In the genomic region with DNA sequence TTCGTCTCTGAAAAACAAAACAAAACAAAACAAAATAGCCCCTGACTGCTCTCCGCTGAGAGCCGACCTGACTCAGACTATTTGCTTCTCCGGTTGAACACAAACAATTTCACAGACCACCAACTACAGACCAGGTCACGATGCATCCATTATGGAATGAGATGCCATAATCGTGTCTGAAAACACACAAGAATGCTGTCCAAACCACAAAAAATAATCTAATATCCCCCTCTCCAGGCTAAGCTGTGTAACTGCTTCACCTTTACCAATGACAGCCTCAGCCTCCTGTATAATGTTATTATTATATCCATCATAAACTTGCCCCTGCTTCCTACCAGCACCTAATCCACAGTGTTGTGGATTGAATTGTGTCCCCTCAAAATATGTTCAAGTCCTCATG, we compare ENCODE assay signal across 8 cellular contexts.
DNase-seq lines count a peak whose midpoint lies in the region; ATAC-seq, FAIRE-seq and TF ChIP-seq lines count a peak whose summit lies in the region.

No MANE protein-coding gene starts in this region.

- no peak overlapping the region for H3K27ac ChIP-seq in HEK293 (ENCODE audit: extremely low read depth, low read depth, low read length)
- H3K27ac ChIP-seq in Peyer's patch: no peak overlapping the region

- H3K36me3 ChIP-seq in HEK293 (ENCODE audit: control insufficient read depth in 2 of 2, insufficient read depth in 1 of 2, low read length in 2 of 2) (no peaks in the 10 kb centered on the region), Peyer's patch (no peaks in the 10 kb centered on the region)

- H3K27me3 ChIP-seq in Peyer's patch: no peaks in the 10 kb centered on the region

- TF ChIP-seq CTCF in HEK293 (tag by site-specific recombination; IDR thresholded peaks at IDR 0.05) (peak; percentile 64), Peyer's patch (IDR thresholded peaks at IDR 0.05) (peak in 5 of 6 experiments; percentile 16 to 83 (median 78)), epithelial cell of proximal tubule (conservative IDR thresholded peaks at IDR 0.05; ENCODE audit: low read depth, low read length) (peak; percentile 75), omental fat pad (IDR thresholded peaks at IDR 0.05) (no peak)

- H3K4me3 ChIP-seq in HEK293 (ENCODE audit: low read depth, low read length): no peak overlapping the region
- no peak overlapping the region for H3K4me3 ChIP-seq in Peyer's patch
- no peak overlapping the region for H3K4me3 ChIP-seq in epithelial cell of proximal tubule (ENCODE audit: low read depth, low read length)

- H3K4me1 ChIP-seq in HEK293 (ENCODE audit: control insufficient read depth, insufficient read depth, low read length): no peaks in the 10 kb centered on the region
- H3K4me1 ChIP-seq in Peyer's patch: no peaks in the 10 kb centered on the region

- H3K9me3 ChIP-seq in HEK293 (ENCODE audit: control insufficient read depth, insufficient read depth, low read depth, low read length) (no peaks in the 10 kb centered on the region), Peyer's patch (no peaks in the 10 kb centered on the region)

- ATAC-seq in omental fat pad (ENCODE audit: low FRiP score): peak; percentile 73

- POLR2A ChIA-PET in HEK293 (lab: Yijun Ruan, JAX): no interaction called here

- peak; percentile 30 for DNase-seq in NCI-H2171 treated with DMSO at 0.1 percent for 48 hours (lab: John Stamatoyannopoulos, UW)
- DNase-seq in NCI-H2171 (lab: John Stamatoyannopoulos, UW): no peak
- DNase-seq in Peyer's patch: no peak
- DNase-seq in epithelial cell of proximal tubule (ENCODE audit: low read depth): no peak
- DNase-seq in omental fat pad (ENCODE audit: low spot score): no peak
- DNase-seq in NCI-H1930 (lab: John Stamatoyannopoulos, UW): no peak
- no peak for DNase-seq in GM12892 (ENCODE audit: insufficient read length)

- TF ChIP-seq POLR2A in Peyer's patch (IDR thresholded peaks at IDR 0.05): no peak
- TF ChIP-seq POLR2A in GM12892 (IDR thresholded peaks at IDR 0.05; ENCODE audit: low read depth, low read length): no peak

- no peak for FAIRE-seq in GM12892 (lab: Jason Lieb, UNC)

- CTCF ChIA-PET in HEK293 (lab: Yijun Ruan, JAX): interaction anchor here (0.7 to 2.0 kb wide), 9 partner anchors 9 to 294 kb away, joined by 4 to 17 read pairs (median 5); no protein-coding TSS in a partner anchor

TF ChIP-seq in HEK293, 187 proteins besides CTCF, POLR2A, EP300 and RAD21:
- TF ChIP-seq, protein P1, sequence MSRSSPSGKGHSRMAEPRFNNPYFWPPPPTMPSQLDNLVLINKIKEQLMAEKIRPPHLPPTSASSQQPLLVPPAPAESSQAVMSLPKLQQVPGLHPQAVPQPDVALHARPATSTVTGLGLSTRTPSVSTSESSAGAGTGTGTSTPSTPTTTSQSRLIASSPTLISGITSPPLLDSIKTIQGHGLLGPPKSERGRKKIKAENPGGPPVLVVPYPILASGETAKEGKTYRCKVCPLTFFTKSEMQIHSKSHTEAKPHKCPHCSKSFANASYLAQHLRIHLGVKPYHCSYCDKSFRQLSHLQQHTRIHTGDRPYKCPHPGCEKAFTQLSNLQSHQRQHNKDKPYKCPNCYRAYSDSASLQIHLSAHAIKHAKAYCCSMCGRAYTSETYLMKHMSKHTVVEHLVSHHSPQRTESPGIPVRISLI (tag by site-specific recombination; IDR thresholded peaks at IDR 0.05): no peak
- TF ChIP-seq ZNF792 (tag by site-specific recombination; IDR thresholded peaks at IDR 0.05) (no peak), FEZF1 (tag by site-specific recombination; IDR thresholded peaks at IDR 0.05) (no peak), ZNF701 (tag by site-specific recombination; IDR thresholded peaks at IDR 0.05) (no peak), ZNF654 (tag by site-specific recombination; IDR thresholded peaks at IDR 0.05; ENCODE audit: low read depth) (peak; percentile 81), ZNF830 (tag by site-specific recombination; IDR thresholded peaks at IDR 0.05; ENCODE audit: low read depth) (no peak), ZNF335 (tag by site-specific recombination; conservative IDR thresholded peaks at IDR 0.05) (no peak), ZNF660 (tag by site-specific recombination; IDR thresholded peaks at IDR 0.05) (peak; percentile 26; the same call in 1 of the 2 replicates), PATZ1 (tag by site-specific recombination; IDR thresholded peaks at IDR 0.05) (no peak), ZSCAN16 (tag by site-specific recombination; IDR thresholded peaks at IDR 0.05) (peak; percentile 64; the same call in 1 of the 2 replicates)
- TF ChIP-seq, protein P2, sequence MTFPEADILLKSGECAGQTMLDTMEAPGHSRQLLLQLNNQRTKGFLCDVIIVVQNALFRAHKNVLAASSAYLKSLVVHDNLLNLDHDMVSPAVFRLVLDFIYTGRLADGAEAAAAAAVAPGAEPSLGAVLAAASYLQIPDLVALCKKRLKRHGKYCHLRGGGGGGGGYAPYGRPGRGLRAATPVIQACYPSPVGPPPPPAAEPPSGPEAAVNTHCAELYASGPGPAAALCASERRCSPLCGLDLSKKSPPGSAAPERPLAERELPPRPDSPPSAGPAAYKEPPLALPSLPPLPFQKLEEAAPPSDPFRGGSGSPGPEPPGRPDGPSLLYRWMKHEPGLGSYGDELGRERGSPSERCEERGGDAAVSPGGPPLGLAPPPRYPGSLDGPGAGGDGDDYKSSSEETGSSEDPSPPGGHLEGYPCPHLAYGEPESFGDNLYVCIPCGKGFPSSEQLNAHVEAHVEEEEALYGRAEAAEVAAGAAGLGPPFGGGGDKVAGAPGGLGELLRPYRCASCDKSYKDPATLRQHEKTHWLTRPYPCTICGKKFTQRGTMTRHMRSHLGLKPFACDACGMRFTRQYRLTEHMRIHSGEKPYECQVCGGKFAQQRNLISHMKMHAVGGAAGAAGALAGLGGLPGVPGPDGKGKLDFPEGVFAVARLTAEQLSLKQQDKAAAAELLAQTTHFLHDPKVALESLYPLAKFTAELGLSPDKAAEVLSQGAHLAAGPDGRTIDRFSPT (tag by site-specific recombination; IDR thresholded peaks at IDR 0.05): no peak
- TF ChIP-seq, protein P3, sequence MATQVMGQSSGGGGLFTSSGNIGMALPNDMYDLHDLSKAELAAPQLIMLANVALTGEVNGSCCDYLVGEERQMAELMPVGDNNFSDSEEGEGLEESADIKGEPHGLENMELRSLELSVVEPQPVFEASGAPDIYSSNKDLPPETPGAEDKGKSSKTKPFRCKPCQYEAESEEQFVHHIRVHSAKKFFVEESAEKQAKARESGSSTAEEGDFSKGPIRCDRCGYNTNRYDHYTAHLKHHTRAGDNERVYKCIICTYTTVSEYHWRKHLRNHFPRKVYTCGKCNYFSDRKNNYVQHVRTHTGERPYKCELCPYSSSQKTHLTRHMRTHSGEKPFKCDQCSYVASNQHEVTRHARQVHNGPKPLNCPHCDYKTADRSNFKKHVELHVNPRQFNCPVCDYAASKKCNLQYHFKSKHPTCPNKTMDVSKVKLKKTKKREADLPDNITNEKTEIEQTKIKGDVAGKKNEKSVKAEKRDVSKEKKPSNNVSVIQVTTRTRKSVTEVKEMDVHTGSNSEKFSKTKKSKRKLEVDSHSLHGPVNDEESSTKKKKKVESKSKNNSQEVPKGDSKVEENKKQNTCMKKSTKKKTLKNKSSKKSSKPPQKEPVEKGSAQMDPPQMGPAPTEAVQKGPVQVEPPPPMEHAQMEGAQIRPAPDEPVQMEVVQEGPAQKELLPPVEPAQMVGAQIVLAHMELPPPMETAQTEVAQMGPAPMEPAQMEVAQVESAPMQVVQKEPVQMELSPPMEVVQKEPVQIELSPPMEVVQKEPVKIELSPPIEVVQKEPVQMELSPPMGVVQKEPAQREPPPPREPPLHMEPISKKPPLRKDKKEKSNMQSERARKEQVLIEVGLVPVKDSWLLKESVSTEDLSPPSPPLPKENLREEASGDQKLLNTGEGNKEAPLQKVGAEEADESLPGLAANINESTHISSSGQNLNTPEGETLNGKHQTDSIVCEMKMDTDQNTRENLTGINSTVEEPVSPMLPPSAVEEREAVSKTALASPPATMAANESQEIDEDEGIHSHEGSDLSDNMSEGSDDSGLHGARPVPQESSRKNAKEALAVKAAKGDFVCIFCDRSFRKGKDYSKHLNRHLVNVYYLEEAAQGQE (tag by site-specific recombination; IDR thresholded peaks at IDR 0.05): peak; percentile 58
TF ChIP-seq in HEK293: peak in this region for 4.

Comparison
In these comparisons a context has a peak if more than half of its experiments do, and no peak if none do; other contexts are left out.
1. CTCF ChIP-seq: peak in HEK293 (single experiment), Peyer's patch (5 of 6) and epithelial cell of proximal tubule (single experiment); none in omental fat pad (0 of 3).